25 cellular contexts compared by ENCODE assay signal in the genomic region with DNA sequence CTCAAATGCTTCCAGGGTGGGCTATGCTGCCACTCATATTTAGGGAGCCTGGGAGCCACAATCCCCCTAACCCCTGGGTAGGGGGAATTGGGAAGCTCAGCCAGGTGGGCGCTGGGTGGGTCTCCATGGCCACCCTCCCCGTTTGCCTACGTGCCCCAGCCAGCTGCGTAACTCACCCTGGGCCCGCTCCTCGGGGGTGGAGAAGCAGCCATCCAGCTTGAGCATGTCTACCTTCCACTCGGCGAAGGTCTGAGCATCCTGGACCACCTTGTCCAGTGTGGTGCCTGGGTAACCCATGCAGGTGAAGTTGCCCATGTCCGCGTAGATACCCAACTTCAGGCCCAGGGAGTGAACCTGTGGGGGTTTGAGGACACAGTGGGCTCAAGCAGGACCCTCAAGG. TPM values are rescaled to one million over a fixed set of nuclear protein-coding genes. Genes with fewer than 3 reads are reported as not detected.
DNase-seq lines count a peak whose midpoint lies in the region; ATAC-seq lines count a peak whose summit lies in the region.
"Had no signal": no experiment of that assay in that cellular context is flagged by ENCODE, and none has a peak within 500 bp of the region (broad histone marks: within the 10 kb centered on the region; RNA-seq: fewer than 3 reads in every experiment).

No MANE protein-coding gene starts in this region.

- intact Hi-C loops in dendritic cell treated with granulocyte-macrophage colony-stimulating factor and Interleukin-4, amounts not matched to agents 40 ng/mL and 50 ng/mL, for 4 days (cut with micrococcal nuclease) = no loop called here
- intact Hi-C loops in sciatic nerve (cut with DNase I) = loop anchor here (10.0 kb wide), 1 partner anchor 92 kb away; no protein-coding TSS in a partner anchor

- H3K9me3 ChIP-seq in T-helper 17 cell (ENCODE audit: control insufficient read depth, low read length, poor library complexity, severe bottlenecking) = no peaks in the 10 kb centered on the region
- H3K9me3 ChIP-seq: A549, HAP-1 had no signal

- H3K36me3 Mint-ChIP-seq in T-helper 17 cell (ENCODE audit: low read depth) = peaks cover 4% of the 10 kb centered on the region
- H3K36me3 Mint-ChIP-seq in dendritic cell treated with granulocyte-macrophage colony-stimulating factor and Interleukin-4, amounts not matched to agents 40 ng/mL and 50 ng/mL, for 4 days (ENCODE audit: low read depth) = peaks cover 86% of the 10 kb centered on the region

- peak overlapping the region; percentile 49 for H3K27ac Mint-ChIP-seq in T-helper 17 cell
- peak overlapping the region; percentile 96 for H3K27ac Mint-ChIP-seq in dendritic cell treated with granulocyte-macrophage colony-stimulating factor and Interleukin-4, amounts not matched to agents 40 ng/mL and 50 ng/mL, for 4 days
- H3K27ac Mint-ChIP-seq: CD8-positive, alpha-beta T cell; HFFc6 had no signal

- peak; percentile 1 for DNase-seq in AG20443 (ENCODE audit: low spot score)
- DNase-seq in T-helper 17 cell = no peak
- peak; percentile 49 for DNase-seq in sciatic nerve (ENCODE audit: low spot score)
- no peak for DNase-seq in NCI-H510A (lab: John Stamatoyannopoulos, UW)
- DNase-seq in midbrain (lab: John Stamatoyannopoulos, UW) = no peak
- DNase-seq in NCI-H2227 treated with DMSO at 0.1 percent for 48 hours (lab: John Stamatoyannopoulos, UW) = no peak
- DNase-seq: DMS 273 treated with DMSO at 0.1 percent for 48 hours, EL, GDM1, GOT3, HFFc6, Kasumi-1, NCI-H1092 treated with DMSO at 0.1 percent for 48 hours, NCI-H1436, NCI-H187 treated with DMSO at 0.1 percent for 48 hours, NCI-H2107, NCI-H446 treated with DMSO at 0.1 percent for 48 hours, NCI-H526 treated with DMSO at 0.1 percent for 48 hours, SHP77 treated with DMSO at 0.1 percent for 48 hours had no signal

- no peak overlapping the region for H3K4me3 Mint-ChIP-seq in T-helper 17 cell
- H3K4me3 Mint-ChIP-seq in dendritic cell treated with granulocyte-macrophage colony-stimulating factor and Interleukin-4, amounts not matched to agents 40 ng/mL and 50 ng/mL, for 4 days = no peak overlapping the region
- H3K4me3 Mint-ChIP-seq: CD8-positive, alpha-beta T cell; HFFc6 had no signal

- H3K4me1 Mint-ChIP-seq in T-helper 17 cell = peaks cover 21% of the 10 kb centered on the region
- H3K4me1 Mint-ChIP-seq in dendritic cell treated with granulocyte-macrophage colony-stimulating factor and Interleukin-4, amounts not matched to agents 40 ng/mL and 50 ng/mL, for 4 days (ENCODE audit: low read depth) = peaks cover 62% of the 10 kb centered on the region

- no peaks in the 10 kb centered on the region for H3K27me3 Mint-ChIP-seq in T-helper 17 cell
- no peaks in the 10 kb centered on the region for H3K27me3 Mint-ChIP-seq in dendritic cell treated with granulocyte-macrophage colony-stimulating factor and Interleukin-4, amounts not matched to agents 40 ng/mL and 50 ng/mL, for 4 days

- ATAC-seq in T-helper 17 cell (no peak), sciatic nerve (no peak)
- ATAC-seq: A549; CD8-positive, alpha-beta T cell; K562; Panc1 had no signal

- no peaks in the 10 kb centered on the region for H3K9me3 Mint-ChIP-seq in dendritic cell treated with granulocyte-macrophage colony-stimulating factor and Interleukin-4, amounts not matched to agents 40 ng/mL and 50 ng/mL, for 4 days
- H3K9me3 Mint-ChIP-seq: CD8-positive, alpha-beta T cell; HFFc6 had no signal

RNA-seq across cellular contexts. Expression of a gene that starts 3.7 kb away (rescaled TPM):
- 10 to 100 TPM in 1 of 2 donors, 1 to 10 TPM in 1; 9.1 to 10.6 TPM for total RNA-seq in T-helper 17 cell
- total RNA-seq in sciatic nerve = 17.0 TPM

RNA-seq across cellular contexts. Expression of a gene that starts 7.1 kb away (rescaled TPM):
- 1 to 10 TPM in 1 of 2 donors, under 1 TPM in 1; 0.90 to 2.1 TPM for total RNA-seq in T-helper 17 cell
- 12.8 TPM for total RNA-seq in sciatic nerve

RNA-seq across cellular contexts. Expression of a gene that starts 12.6 kb away (rescaled TPM):
- total RNA-seq in T-helper 17 cell (10 to 100 TPM; 43.7 to 96.1 TPM), sciatic nerve (53.3 TPM)

RNA-seq across cellular contexts. Expression of a gene that starts 23.6 kb away (rescaled TPM):
- total RNA-seq in T-helper 17 cell (10 to 100 TPM; 47.6 to 59.1 TPM), sciatic nerve (31.9 TPM)

Comparison
In these comparisons a context has a peak if more than half of its experiments do, and no peak if none do; other contexts are left out.
1. DNase-seq: peak in AG20443 (single experiment) and sciatic nerve (single experiment); none in T-helper 17 cell (0 of 3), NCI-H510A (single experiment), midbrain (single experiment) and NCI-H2227 treated with DMSO at 0.1 percent for 48 hours (single experiment).